Comparison of ENCODE assay signal across 24 cellular contexts in genomic region chr5:94802450-94802849, GRCh38.
A peak's percentile ranks its signal among the peaks of the same experiment; 100 is the strongest.
DNase-seq lines count a peak whose midpoint lies in the region; ATAC-seq and TF ChIP-seq lines count a peak whose summit lies in the region.
"Had no signal": no experiment of that assay in that cellular context is flagged by ENCODE, and none has a peak within 500 bp of the region (broad histone marks: within the 10 kb centered on the region; RNA-seq: fewer than 3 reads in every experiment).

No MANE protein-coding gene starts in this region.

- H3K4me3 Mint-ChIP-seq in natural killer cell treated with Interleukin-12 subunit alpha and Interleukin-12 subunit beta and Interleukin-15 and Interleukin-18, amount 100 ng/mL, for 72 hours, result no peak overlapping the region
- H3K4me3 Mint-ChIP-seq: immature natural killer cell; naive thymus-derived CD8-positive, alpha-beta T cell had no signal

- ATAC-seq in GM21528 (IDR thresholded peaks at IDR 0.05; ENCODE audit: low FRiP score, unreplicated experiment), result no peak
- ATAC-seq in natural killer cell treated with Interleukin-12 subunit alpha and Interleukin-12 subunit beta and Interleukin-15 and Interleukin-18, amount 100 ng/mL, for 72 hours, result no peak
- ATAC-seq: activated CD4-positive, CD25-positive, alpha-beta regulatory T cell treated with anti-CD3 and anti-CD28 coated beads, Interleukin-2, amount 50 U/mL, for 24 hours; naive thymus-derived CD8-positive, alpha-beta T cell had no signal

- H3K36me3 Mint-ChIP-seq in natural killer cell treated with Interleukin-12 subunit alpha and Interleukin-12 subunit beta and Interleukin-15 and Interleukin-18, amount 100 ng/mL, for 72 hours, result no peaks in the 10 kb centered on the region
- H3K36me3 Mint-ChIP-seq: immature natural killer cell; naive thymus-derived CD8-positive, alpha-beta T cell had no signal

- DNase-seq in EL (peak; percentile 1), LHCN-M2 (ENCODE audit: low read depth) (peak; percentile 31), astrocyte of the hippocampus (ENCODE audit: low read depth, low spot score) (peak; percentile 36), left kidney (ENCODE audit: low read depth, low spot score) (peak; percentile 57), C1 segment of cervical spinal cord (lab: John Stamatoyannopoulos, UW) (no peak), GM10266 (ENCODE audit: extremely low spot score) (no peak)
- DNase-seq in natural killer cell treated with Interleukin-12 subunit alpha and Interleukin-12 subunit beta and Interleukin-15 and Interleukin-18, amount 100 ng/mL, for 72 hours (ENCODE audit: low spot score), result no peak
- DNase-seq: activated CD8-positive, alpha-beta memory T cell treated with anti-CD3 and anti-CD28 coated beads, Interleukin-2, amount 50 U/mL, for 4 hours; activated gamma-delta T cell treated with Interleukin-2 at 50 U/mL for 16 hours; AML-193; Caco-2; cortex of kidney; GDM1; immature natural killer cell; KG1; naive thymus-derived CD8-positive, alpha-beta T cell; NCI-H1436 treated with DMSO at 0.1 percent for 48 hours; posterior cingulate gyrus; SHP77; small intestine; stimulated activated CD4-positive, alpha-beta T cell treated with anti-CD3 and anti-CD28 coated beads, Interleukin-4, amount 100 ng/mL, for 24 hours; T-helper 2 cell had no signal

- no peak overlapping the region for H3K27ac Mint-ChIP-seq in natural killer cell treated with Interleukin-12 subunit alpha and Interleukin-12 subunit beta and Interleukin-15 and Interleukin-18, amount 100 ng/mL, for 72 hours
- H3K27ac Mint-ChIP-seq: immature natural killer cell; naive thymus-derived CD8-positive, alpha-beta T cell had no signal

- H3K4me1 Mint-ChIP-seq in natural killer cell treated with Interleukin-12 subunit alpha and Interleukin-12 subunit beta and Interleukin-15 and Interleukin-18, amount 100 ng/mL, for 72 hours (ENCODE audit: low read depth in 2 of 2), result peaks cover 0 to 2% of the 10 kb centered on the region in 2 donors
- H3K4me1 Mint-ChIP-seq: immature natural killer cell; naive thymus-derived CD8-positive, alpha-beta T cell had no signal

- no peak for TF ChIP-seq CTCF in GM10266 (IDR thresholded peaks at IDR 0.05; ENCODE audit: control insufficient read depth, insufficient read depth, low read depth, missing control alignments)

- H3K27me3 Mint-ChIP-seq in natural killer cell treated with Interleukin-12 subunit alpha and Interleukin-12 subunit beta and Interleukin-15 and Interleukin-18, amount 100 ng/mL, for 72 hours, result peaks cover 0 to 2% of the 10 kb centered on the region in 2 donors

- H3K9me3 Mint-ChIP-seq in natural killer cell treated with Interleukin-12 subunit alpha and Interleukin-12 subunit beta and Interleukin-15 and Interleukin-18, amount 100 ng/mL, for 72 hours, result peaks cover 5% of the 10 kb centered on the region
- H3K9me3 Mint-ChIP-seq: immature natural killer cell had no signal

Comparison
In these comparisons a context has a peak if more than half of its experiments do, and no peak if none do; other contexts are left out.
1. DNase-seq: peak in EL (single experiment), LHCN-M2 (single experiment), astrocyte of the hippocampus (single experiment) and left kidney (single experiment); none in C1 segment of cervical spinal cord (0 of 14), GM10266 (single experiment) and natural killer cell treated with Interleukin-12 subunit alpha and Interleukin-12 subunit beta and Interleukin-15 and Interleukin-18, amount 100 ng/mL, for 72 hours (single experiment).